ENCODE assay signal across 24 cellular contexts in the genomic region with DNA sequence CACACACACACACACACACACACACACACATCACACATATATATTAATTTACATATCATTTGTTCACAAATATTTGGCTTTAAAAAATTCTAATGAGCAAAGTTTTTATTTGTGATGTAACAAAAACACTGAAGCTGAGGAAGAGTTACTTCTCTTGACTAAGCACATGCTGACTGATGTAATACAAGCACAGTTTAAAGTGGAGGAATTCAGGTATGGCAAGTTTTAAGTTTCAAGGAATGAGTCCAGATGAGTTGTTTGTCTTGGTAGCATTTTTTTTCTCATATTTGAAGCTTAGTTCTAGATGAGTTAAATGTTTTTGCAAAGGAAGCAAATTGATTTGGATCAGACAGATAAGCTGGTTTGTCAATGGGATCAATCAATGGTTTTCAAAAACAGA.
"Had no signal": no experiment of that assay in that cellular context is flagged by ENCODE, and none has a peak within 500 bp of the region (broad histone marks: within the 10 kb centered on the region; RNA-seq: fewer than 3 reads in every experiment).

No MANE protein-coding gene starts in this region.

- H3K9me3 ChIP-seq: colonic mucosa, heart right ventricle, left lung, prostate gland, tibial artery had no signal

- H3K27ac ChIP-seq: brain microvascular endothelial cell, colonic mucosa, dorsolateral prefrontal cortex, heart right ventricle, left lung, prostate gland, tibial artery, VCaP had no signal

- H3K4me3 ChIP-seq: colonic mucosa, dorsolateral prefrontal cortex, heart right ventricle, left lung, lung, prostate gland, tibial artery had no signal

- H3K27ac Mint-ChIP-seq: activated CD4-positive, alpha-beta T cell treated with anti-CD3 and anti-CD28 coated beads, Interleukin-2, amount 10 ng/mL, durations not matched to agents 24 days and 14 days; activated CD8-positive, alpha-beta memory T cell treated with anti-CD3 and anti-CD28 coated beads, Interleukin-2, amount 10 ng/mL, durations not matched to agents 7 days and 5 days; activated CD8-positive, alpha-beta T cell treated with anti-CD3 and anti-CD28 coated beads for 36 hours; activated naive CD4-positive, alpha-beta T cell treated with anti-CD3 and anti-CD28 coated beads, Interleukin-2, amount 50 U/mL, for 72 hours; effector memory CD8-positive, alpha-beta T cell; natural killer cell treated with Interleukin-12 subunit alpha and Interleukin-12 subunit beta and Interleukin-15 and Interleukin-18, amount 100 ng/mL, for 72 hours; stimulated activated naive CD8-positive, alpha-beta T cell treated with anti-CD3 and anti-CD28 coated beads, Interleukin-15, Interleukin-2, amounts not matched to agents 100 ng/mL and 50 ng/mL, for 24 hours had no signal

- H3K4me3 Mint-ChIP-seq: activated CD4-positive, alpha-beta T cell treated with anti-CD3 and anti-CD28 coated beads, Interleukin-2, amount 10 ng/mL, durations not matched to agents 24 days and 14 days; activated CD8-positive, alpha-beta memory T cell treated with anti-CD3 and anti-CD28 coated beads, Interleukin-2, amount 10 ng/mL, durations not matched to agents 7 days and 5 days; activated CD8-positive, alpha-beta T cell treated with anti-CD3 and anti-CD28 coated beads for 36 hours; central memory CD8-positive, alpha-beta T cell; effector memory CD8-positive, alpha-beta T cell; natural killer cell treated with Interleukin-12 subunit alpha and Interleukin-12 subunit beta and Interleukin-15 and Interleukin-18, amount 100 ng/mL, for 72 hours; stimulated activated naive CD8-positive, alpha-beta T cell treated with anti-CD3 and anti-CD28 coated beads, Interleukin-15, Interleukin-2, amounts not matched to agents 100 ng/mL and 50 ng/mL, for 24 hours had no signal

- ATAC-seq: activated CD4-positive, CD25-positive, alpha-beta regulatory T cell treated with anti-CD3 and anti-CD28 coated beads, Interleukin-2, amount 50 U/mL, for 24 hours; activated CD8-positive, alpha-beta memory T cell treated with anti-CD3 and anti-CD28 coated beads, Interleukin-2, amount 10 ng/mL, durations not matched to agents 7 days and 5 days; activated CD8-positive, alpha-beta T cell treated with anti-CD3 and anti-CD28 coated beads for 36 hours; activated naive CD4-positive, alpha-beta T cell treated with anti-CD3 and anti-CD28 coated beads, Interleukin-2, amount 50 U/mL, for 72 hours; effector memory CD8-positive, alpha-beta T cell; heart right ventricle; left lung; natural killer cell treated with Interleukin-12 subunit alpha and Interleukin-12 subunit beta and Interleukin-15 and Interleukin-18, amount 100 ng/mL, for 72 hours had no signal

- H3K4me1 ChIP-seq: colonic mucosa, heart right ventricle, left lung, prostate gland, tibial artery had no signal

- H3K36me3 ChIP-seq: colonic mucosa, prostate gland had no signal

- H3K9me3 Mint-ChIP-seq: activated CD4-positive, alpha-beta T cell treated with anti-CD3 and anti-CD28 coated beads, Interleukin-2, amount 10 ng/mL, durations not matched to agents 24 days and 14 days; activated CD8-positive, alpha-beta T cell treated with anti-CD3 and anti-CD28 coated beads for 36 hours; activated naive CD4-positive, alpha-beta T cell treated with anti-CD3 and anti-CD28 coated beads, Interleukin-2, amount 50 U/mL, for 72 hours; natural killer cell treated with Interleukin-12 subunit alpha and Interleukin-12 subunit beta and Interleukin-15 and Interleukin-18, amount 100 ng/mL, for 72 hours; stimulated activated naive CD8-positive, alpha-beta T cell treated with anti-CD3 and anti-CD28 coated beads, Interleukin-15, Interleukin-2, amounts not matched to agents 100 ng/mL and 50 ng/mL, for 24 hours had no signal

- H3K4me1 Mint-ChIP-seq: activated CD4-positive, alpha-beta T cell treated with anti-CD3 and anti-CD28 coated beads, Interleukin-2, amount 10 ng/mL, durations not matched to agents 24 days and 14 days; activated CD8-positive, alpha-beta memory T cell treated with anti-CD3 and anti-CD28 coated beads, Interleukin-2, amount 10 ng/mL, durations not matched to agents 7 days and 5 days; central memory CD8-positive, alpha-beta T cell had no signal

- H3K27me3 Mint-ChIP-seq: activated CD4-positive, alpha-beta T cell treated with anti-CD3 and anti-CD28 coated beads, Interleukin-2, amount 10 ng/mL, durations not matched to agents 24 days and 14 days; activated CD8-positive, alpha-beta memory T cell treated with anti-CD3 and anti-CD28 coated beads, Interleukin-2, amount 10 ng/mL, durations not matched to agents 7 days and 5 days; activated CD8-positive, alpha-beta T cell treated with anti-CD3 and anti-CD28 coated beads for 36 hours; central memory CD8-positive, alpha-beta T cell; effector memory CD8-positive, alpha-beta T cell; natural killer cell treated with Interleukin-12 subunit alpha and Interleukin-12 subunit beta and Interleukin-15 and Interleukin-18, amount 100 ng/mL, for 72 hours; stimulated activated naive CD8-positive, alpha-beta T cell treated with anti-CD3 and anti-CD28 coated beads, Interleukin-15, Interleukin-2, amounts not matched to agents 100 ng/mL and 50 ng/mL, for 24 hours had no signal

- H3K27me3 ChIP-seq: brain microvascular endothelial cell, colonic mucosa, dorsolateral prefrontal cortex, heart right ventricle, left lung, tibial artery had no signal

- H3K36me3 Mint-ChIP-seq: activated CD8-positive, alpha-beta memory T cell treated with anti-CD3 and anti-CD28 coated beads, Interleukin-2, amount 10 ng/mL, durations not matched to agents 7 days and 5 days; activated naive CD4-positive, alpha-beta T cell treated with anti-CD3 and anti-CD28 coated beads, Interleukin-2, amount 50 U/mL, for 72 hours; natural killer cell treated with Interleukin-12 subunit alpha and Interleukin-12 subunit beta and Interleukin-15 and Interleukin-18, amount 100 ng/mL, for 72 hours had no signal

- DNase-seq: activated CD4-positive, alpha-beta T cell treated with anti-CD3 and anti-CD28 coated beads, Interleukin-2, amount 10 ng/mL, durations not matched to agents 24 days and 14 days; activated CD8-positive, alpha-beta memory T cell treated with anti-CD3 and anti-CD28 coated beads, Interleukin-2, amount 10 ng/mL, durations not matched to agents 7 days and 5 days; activated CD8-positive, alpha-beta T cell treated with anti-CD3 and anti-CD28 coated beads for 36 hours; activated T-cell treated with anti-CD3 and anti-CD28 coated beads for 4 hours; aorta; brain microvascular endothelial cell; colonic mucosa; dorsolateral prefrontal cortex; effector memory CD8-positive, alpha-beta T cell; heart right ventricle; left lung; midbrain; stimulated activated CD4-positive, alpha-beta T cell treated with anti-CD3 and anti-CD28 coated beads, Interleukin-12 subunit alpha, Interleukin-12 subunit beta, amount 100 ng/mL, for 4 hours; stimulated activated CD4-positive, alpha-beta T cell treated with anti-CD3 and anti-CD28 coated beads, Interleukin-4, amount 100 ng/mL, for 4 hours; T-helper 2 cell; tibial artery had no signal
